Comparison of ENCODE assay signal across 1 cellular context in the genomic region with DNA sequence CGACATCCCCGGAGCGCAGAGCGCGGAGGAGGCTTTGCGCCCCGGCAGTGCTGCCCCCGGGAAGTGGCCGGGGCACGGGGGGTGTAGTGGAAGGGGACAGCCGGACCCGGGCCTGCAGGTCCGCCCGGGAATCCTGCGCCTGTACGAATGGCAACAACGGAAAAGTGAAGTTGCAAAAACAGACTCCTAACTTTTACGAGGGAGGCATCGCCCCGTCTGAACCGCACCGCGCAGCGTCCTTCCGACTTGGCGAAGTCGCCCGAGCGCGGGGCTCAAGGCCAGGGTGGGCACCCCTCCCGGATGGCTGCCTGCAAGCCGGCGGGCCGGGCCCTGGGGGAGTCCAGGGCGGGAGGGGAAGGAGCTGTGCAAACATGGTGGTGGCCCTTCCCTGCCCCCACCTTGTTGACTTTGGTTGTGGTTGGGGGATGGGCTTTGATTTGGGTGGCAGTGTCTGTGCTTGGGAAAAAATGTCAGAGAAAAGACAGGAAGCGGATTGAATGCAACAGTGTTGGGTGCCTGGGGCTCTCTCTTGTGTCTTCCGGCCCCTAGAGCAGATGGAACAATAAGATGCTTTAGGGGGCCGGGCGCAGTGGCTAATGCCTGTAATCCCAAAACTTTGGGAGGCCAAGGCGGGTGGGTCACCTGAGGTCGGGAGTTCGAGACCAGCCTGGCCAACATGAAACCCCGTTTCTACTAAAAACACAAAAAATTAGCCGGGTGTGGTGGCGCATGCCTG.
TF ChIP-seq lines count a peak whose summit lies in the region.

No MANE protein-coding gene starts in this region.

TF ChIP-seq in K562, 482 proteins besides CTCF, POLR2A, EP300 and RAD21 (continued from another document and continues in another):
- TF ChIP-seq, protein P1, sequence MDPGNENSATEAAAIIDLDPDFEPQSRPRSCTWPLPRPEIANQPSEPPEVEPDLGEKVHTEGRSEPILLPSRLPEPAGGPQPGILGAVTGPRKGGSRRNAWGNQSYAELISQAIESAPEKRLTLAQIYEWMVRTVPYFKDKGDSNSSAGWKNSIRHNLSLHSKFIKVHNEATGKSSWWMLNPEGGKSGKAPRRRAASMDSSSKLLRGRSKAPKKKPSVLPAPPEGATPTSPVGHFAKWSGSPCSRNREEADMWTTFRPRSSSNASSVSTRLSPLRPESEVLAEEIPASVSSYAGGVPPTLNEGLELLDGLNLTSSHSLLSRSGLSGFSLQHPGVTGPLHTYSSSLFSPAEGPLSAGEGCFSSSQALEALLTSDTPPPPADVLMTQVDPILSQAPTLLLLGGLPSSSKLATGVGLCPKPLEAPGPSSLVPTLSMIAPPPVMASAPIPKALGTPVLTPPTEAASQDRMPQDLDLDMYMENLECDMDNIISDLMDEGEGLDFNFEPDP (CRISPR knock-in tag; IDR thresholded peaks at IDR 0.05): no peak
- TF ChIP-seq EP400 (IDR thresholded peaks at IDR 0.05): peak; percentile 4; the same call in 1 of the 2 replicates
- no peak for TF ChIP-seq ILF3 (IDR thresholded peaks at IDR 0.05; ENCODE audit: borderline replicate concordance)
- 0 out of 2 replicates have a peak, but pooled peaks have one; percentile 28 for TF ChIP-seq E2F4 (CRISPR knock-in tag; IDR thresholded peaks at IDR 0.05; ENCODE audit: low read depth)
- TF ChIP-seq HMGN3 (IDR thresholded peaks at IDR 0.05; ENCODE audit: borderline replicate concordance, extremely low read depth, insufficient read length, low read depth, low read length): peak; percentile 24
- no peak for TF ChIP-seq IFI16 (CRISPR knock-in tag; IDR thresholded peaks at IDR 0.05)
- no peak for TF ChIP-seq SIRT6 (IDR thresholded peaks at IDR 0.05; ENCODE audit: low read depth, low read length)
- TF ChIP-seq POLR2H (tag; IDR thresholded peaks at IDR 0.05; ENCODE audit: low read depth): no peak
- TF ChIP-seq POLR3A (IDR thresholded peaks at IDR 0.05; ENCODE audit: borderline replicate concordance, extremely low read depth, insufficient read depth, insufficient read length): no peak
- no peak for TF ChIP-seq CAMTA2 (CRISPR knock-in tag; conservative IDR thresholded peaks at IDR 0.05)
- TF ChIP-seq NFIC (IDR thresholded peaks at IDR 0.05): no peak
- peak; percentile 64; the same call in 1 of the 2 replicates for TF ChIP-seq CHD2 (IDR thresholded peaks at IDR 0.05; ENCODE audit: low read depth, low read length)
- TF ChIP-seq XRCC4 (IDR thresholded peaks at IDR 0.05; ENCODE audit: extremely low read depth, insufficient read depth, insufficient read length): no peak
- TF ChIP-seq ZZZ3 (IDR thresholded peaks at IDR 0.05): no peak
- 0 out of 2 replicates have a peak, but pooled peaks have one; percentile 29 for TF ChIP-seq MTA3 (IDR thresholded peaks at IDR 0.05; ENCODE audit: borderline replicate concordance)
- no peak for TF ChIP-seq KLF6 (CRISPR knock-in tag; IDR thresholded peaks at IDR 0.05; ENCODE audit: borderline replicate concordance)
- no peak for TF ChIP-seq ELK3 (CRISPR knock-in tag; IDR thresholded peaks at IDR 0.05)
- TF ChIP-seq KLF10 (CRISPR knock-in tag; IDR thresholded peaks at IDR 0.05): no peak
- no peak for TF ChIP-seq NR4A1 (CRISPR knock-in tag; IDR thresholded peaks at IDR 0.05)
- TF ChIP-seq NR4A1 (tag; IDR thresholded peaks at IDR 0.05): no peak
- TF ChIP-seq CTCFL (IDR thresholded peaks at IDR 0.05; ENCODE audit: borderline replicate concordance, insufficient read depth, low read depth, low read length, poor library complexity, severe bottlenecking): no peak
- no peak for TF ChIP-seq ATF1 (CRISPR knock-in tag; IDR thresholded peaks at IDR 0.05)
- TF ChIP-seq ATF1 (tag; IDR thresholded peaks at IDR 0.05): no peak
- no peak for TF ChIP-seq HMG20B (CRISPR knock-in tag; IDR thresholded peaks at IDR 0.05)
- TF ChIP-seq PRMT5 (CRISPR knock-in tag; IDR thresholded peaks at IDR 0.05): no peak
- peak in 1 of 3 experiments; percentile 66 for TF ChIP-seq YY1 (IDR thresholded peaks at IDR 0.05; ENCODE audit: borderline replicate concordance in 1 of 3, control insufficient read depth in 1 of 3, extremely low read depth in 1 of 3, insufficient read depth in 3 of 3, insufficient read length in 1 of 3, insufficient replicate concordance in 2 of 3, low read depth in 1 of 3, low read length in 2 of 3)
- TF ChIP-seq GTF3C2 (IDR thresholded peaks at IDR 0.05; ENCODE audit: borderline replicate concordance, extremely low read depth, insufficient read length): no peak
- no peak for TF ChIP-seq TCF7 (IDR thresholded peaks at IDR 0.05; ENCODE audit: borderline replicate concordance)
- TF ChIP-seq ETV6 (IDR thresholded peaks at IDR 0.05; ENCODE audit: borderline replicate concordance in 1 of 2, low read depth in 2 of 2, low read length in 1 of 2): no peak
- no peak for TF ChIP-seq ETV6 (CRISPR knock-in tag; IDR thresholded peaks at IDR 0.05; ENCODE audit: borderline replicate concordance)
- no peak for TF ChIP-seq FOXP4 (CRISPR knock-in tag; IDR thresholded peaks at IDR 0.05; ENCODE audit: borderline replicate concordance)
- TF ChIP-seq CGGBP1 (CRISPR knock-in tag; IDR thresholded peaks at IDR 0.05): no peak
- TF ChIP-seq ZNF75A (CRISPR knock-in tag; IDR thresholded peaks at IDR 0.05): no peak
- TF ChIP-seq TSHZ1 (CRISPR knock-in tag; IDR thresholded peaks at IDR 0.05): no peak
- TF ChIP-seq HDAC2 (IDR thresholded peaks at IDR 0.05): no peak
- no peak for TF ChIP-seq ZNF780A (CRISPR knock-in tag; IDR thresholded peaks at IDR 0.05)
- TF ChIP-seq ZNF277 (CRISPR knock-in tag; IDR thresholded peaks at IDR 0.05; ENCODE audit: borderline replicate concordance): no peak
- TF ChIP-seq TARDBP (IDR thresholded peaks at IDR 0.05): no peak
